In the genomic region with DNA sequence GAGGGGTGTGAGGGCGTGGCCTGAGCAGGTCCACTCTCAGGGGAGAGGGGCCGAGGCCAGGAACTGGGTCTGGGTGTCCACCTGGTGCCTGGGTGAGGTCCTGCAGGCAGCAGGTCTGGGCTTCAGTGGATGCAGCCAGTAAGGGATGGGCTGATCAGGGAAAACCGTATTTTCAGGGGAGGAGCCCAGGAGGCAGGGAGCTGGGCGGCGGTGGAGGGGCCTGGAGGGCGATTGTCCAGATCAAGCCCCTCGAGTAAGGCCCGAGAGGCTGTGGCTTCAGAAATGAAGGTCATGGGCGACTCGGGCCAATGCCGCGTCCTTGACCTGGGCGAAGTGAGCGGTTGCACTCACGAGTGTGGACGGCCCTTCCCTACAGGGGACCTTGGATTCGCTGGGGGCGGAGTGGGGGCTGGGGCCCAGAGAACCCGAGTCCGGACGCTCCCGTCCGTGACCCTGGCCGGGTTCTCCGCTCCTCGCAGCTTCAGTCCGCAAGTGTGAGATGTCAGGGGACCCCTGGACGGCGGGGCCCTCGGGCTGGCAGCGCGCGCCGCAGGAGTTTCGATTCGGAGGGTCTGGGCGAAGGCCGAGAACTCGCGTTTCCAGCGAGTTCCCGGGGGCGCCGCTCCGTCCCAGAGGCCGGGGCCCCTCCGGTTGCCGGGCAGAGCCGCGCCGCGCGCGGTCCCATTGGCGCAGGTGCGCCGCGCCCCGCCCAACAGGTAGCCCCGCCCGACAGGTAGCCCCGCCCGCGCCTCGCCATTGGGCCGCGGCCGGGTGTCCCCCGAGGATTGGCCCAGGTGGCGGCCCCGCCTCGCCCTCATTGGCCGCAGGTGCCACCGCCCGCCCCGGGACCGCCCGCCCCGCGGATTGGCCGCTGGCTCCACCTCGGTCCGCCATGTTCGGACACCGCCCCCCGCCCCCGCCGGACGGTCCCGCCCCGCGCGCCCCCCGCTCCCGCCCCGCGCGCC, we compare ENCODE assay signal across 8 cellular contexts. TPM values are rescaled to one million over a fixed set of nuclear protein-coding genes. Genes with fewer than 3 reads are reported as not detected.
DNase-seq lines count a peak whose midpoint lies in the region; ATAC-seq and TF ChIP-seq lines count a peak whose summit lies in the region.

A gene (plus strand): TSS at position 895 of the 965 bp plus-strand sequence. CDS start 220 bp downstream, outside the sequence.

- H3K27me3 ChIP-seq in H7 (ENCODE audit: control insufficient read depth, insufficient read depth, low read length): peaks cover 21% of the 10 kb centered on the region; the same call in 1 of the 2 replicates

- CTCF ChIA-PET in activated CD8-positive, alpha-beta T cell treated with anti-CD3 and anti-CD28 coated beads, Interleukin-2, amount 10 ng/mL, durations not matched to agents 7 days and 5 days (lab: Charles Lee): no interaction called here

- H3K36me3 Mint-ChIP-seq in activated CD8-positive, alpha-beta T cell treated with anti-CD3 and anti-CD28 coated beads, Interleukin-2, amount 10 ng/mL, durations not matched to agents 7 days and 5 days (ENCODE audit: low read depth): no peaks in the 10 kb centered on the region
- H3K36me3 Mint-ChIP-seq in mesothelial cell of epicardium: no peaks in the 10 kb centered on the region

- peak; percentile 22 for DNase-seq in COLO829 (ENCODE audit: low spot score)
- peak; percentile 100 for DNase-seq in H7
- DNase-seq in NCI-H226: peak; percentile 91
- DNase-seq in activated CD8-positive, alpha-beta T cell treated with anti-CD3 and anti-CD28 coated beads, Interleukin-2, amount 10 ng/mL, durations not matched to agents 7 days and 5 days: peak; percentile 93
- peak; percentile 93 for DNase-seq in effector CD8-positive, alpha-beta T cell (lab: John Stamatoyannopoulos, UW)
- DNase-seq in mesothelial cell of epicardium (ENCODE audit: low spot score in 2 of 2, unreplicated experiment in 2 of 2): peak; percentile 88 to 94
- peak; percentile 95 for DNase-seq in stimulated activated CD8-positive, alpha-beta memory T cell treated with anti-CD3 and anti-CD28 coated beads, Interleukin-4, amount 100 ng/mL, for 48 hours
- no peak for DNase-seq in NCI-H1092 treated with DMSO at 0.1 percent for 48 hours (lab: John Stamatoyannopoulos, UW)

- POLR2A ChIA-PET in activated CD8-positive, alpha-beta T cell treated with anti-CD3 and anti-CD28 coated beads, Interleukin-2, amount 10 ng/mL, durations not matched to agents 7 days and 5 days (lab: Charles Lee): no interaction called here

- H3K9me3 Mint-ChIP-seq in activated CD8-positive, alpha-beta T cell treated with anti-CD3 and anti-CD28 coated beads, Interleukin-2, amount 10 ng/mL, durations not matched to agents 7 days and 5 days (ENCODE audit: insufficient read depth): no peaks in the 10 kb centered on the region
- H3K9me3 Mint-ChIP-seq in mesothelial cell of epicardium: no peaks in the 10 kb centered on the region

- peaks cover 22% of the 10 kb centered on the region for H3K4me1 Mint-ChIP-seq in activated CD8-positive, alpha-beta T cell treated with anti-CD3 and anti-CD28 coated beads, Interleukin-2, amount 10 ng/mL, durations not matched to agents 7 days and 5 days (ENCODE audit: low read depth)
- H3K4me1 Mint-ChIP-seq in mesothelial cell of epicardium: peaks cover 20% of the 10 kb centered on the region

- H3K4me3 ChIP-seq in H7 (ENCODE audit: insufficient read depth, low read depth, low read length): peak within 1 kb of the TSS; percentile 84

- ATAC-seq in activated CD8-positive, alpha-beta T cell treated with anti-CD3 and anti-CD28 coated beads, Interleukin-2, amount 10 ng/mL, durations not matched to agents 7 days and 5 days: peak; percentile 97

- peak within 1 kb of the TSS; percentile 73 for H3K4me3 Mint-ChIP-seq in activated CD8-positive, alpha-beta T cell treated with anti-CD3 and anti-CD28 coated beads, Interleukin-2, amount 10 ng/mL, durations not matched to agents 7 days and 5 days
- H3K4me3 Mint-ChIP-seq in mesothelial cell of epicardium: peak within 1 kb of the TSS; percentile 75

- peaks cover 16% of the 10 kb centered on the region for H3K27me3 Mint-ChIP-seq in activated CD8-positive, alpha-beta T cell treated with anti-CD3 and anti-CD28 coated beads, Interleukin-2, amount 10 ng/mL, durations not matched to agents 7 days and 5 days (ENCODE audit: low read depth)
- H3K27me3 Mint-ChIP-seq in mesothelial cell of epicardium (ENCODE audit: low read depth): peaks cover 48% of the 10 kb centered on the region

- H3K27ac Mint-ChIP-seq in activated CD8-positive, alpha-beta T cell treated with anti-CD3 and anti-CD28 coated beads, Interleukin-2, amount 10 ng/mL, durations not matched to agents 7 days and 5 days: no peak within 1 kb of the TSS
- peak within 1 kb of the TSS; percentile 96 for H3K27ac Mint-ChIP-seq in mesothelial cell of epicardium

- no peaks in the 10 kb centered on the region for H3K36me3 ChIP-seq in H7 (replicated peaks; ENCODE audit: control insufficient read depth, insufficient read depth, low read length)

- peak; percentile 47 for TF ChIP-seq CTCF in mesothelial cell of epicardium (IDR thresholded peaks at IDR 0.05; ENCODE audit: unreplicated experiment)

RNA-seq across cellular contexts. Expression of the gene that starts here (rescaled TPM):
- 38.5 and 41.8 TPM in 2 replicates for total RNA-seq in H7 (2014; rRNA removed; shearing (Covaris generic))
- 10 to 100 TPM; 11.4 to 12.9 TPM for total RNA-seq in activated CD8-positive, alpha-beta T cell treated with anti-CD3 and anti-CD28 coated beads, Interleukin-2, amount 10 ng/mL, durations not matched to agents 7 days and 5 days
- 53.0 to 55.5 TPM (median 54.5 TPM) in 3 replicates for total RNA-seq in mesothelial cell of epicardium
